ENCODE assay signal across 10 cellular contexts in the genomic region with DNA sequence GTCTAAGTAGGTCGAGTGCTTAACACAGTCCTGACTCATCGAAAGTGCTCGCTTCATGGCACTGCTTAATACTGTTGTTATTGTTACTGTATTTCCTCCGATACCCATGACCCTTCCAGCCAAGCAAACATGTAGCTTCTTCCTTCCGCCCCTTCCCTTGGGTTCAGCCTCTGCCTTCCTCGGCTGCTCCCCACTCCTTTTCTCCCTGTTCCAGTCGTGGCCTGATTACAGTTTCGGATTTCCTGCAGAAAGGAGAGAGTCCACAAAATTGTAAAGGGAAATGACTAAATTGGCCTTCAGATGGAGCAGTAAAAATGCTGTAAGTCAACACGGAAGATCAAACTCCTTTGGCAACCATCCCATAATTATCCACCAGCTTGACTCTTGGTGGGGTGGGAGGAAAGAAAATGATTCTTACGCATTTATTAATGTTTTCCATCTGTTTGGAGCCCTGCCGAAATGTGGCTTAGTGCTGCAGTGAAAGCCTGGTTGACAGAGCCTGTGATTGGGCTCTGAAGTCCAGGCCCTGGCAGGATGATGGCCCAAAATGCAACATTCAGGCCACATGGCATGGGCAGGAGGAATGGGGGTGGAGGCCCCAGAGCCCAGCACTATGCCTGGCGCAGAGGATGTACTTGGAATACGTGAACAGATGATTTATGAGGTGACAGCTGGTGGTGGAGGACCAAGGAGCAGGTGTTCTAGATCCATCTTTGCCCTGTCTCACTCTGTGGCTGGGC. TPM values are rescaled to one million over a fixed set of nuclear protein-coding genes. Genes with fewer than 3 reads are reported as not detected.
DNase-seq lines count a peak whose midpoint lies in the region; ATAC-seq and TF ChIP-seq lines count a peak whose summit lies in the region.
"Had no signal": no experiment of that assay in that cellular context is flagged by ENCODE, and none has a peak within 500 bp of the region (broad histone marks: within the 10 kb centered on the region; RNA-seq: fewer than 3 reads in every experiment).

No MANE protein-coding gene starts in this region.

- no peaks in the 10 kb centered on the region for H3K27me3 ChIP-seq in GM23248 (replicated peaks; ENCODE audit: insufficient read depth)
- peaks cover 12% of the 10 kb centered on the region for H3K27me3 ChIP-seq in adipocyte (replicated peaks; ENCODE audit: control insufficient read depth, insufficient read depth, low read length)
- H3K27me3 ChIP-seq in skeletal muscle satellite cell (ENCODE audit: control insufficient read depth, insufficient read depth, low read length), result no peaks in the 10 kb centered on the region
- peaks cover 15% of the 10 kb centered on the region for H3K27me3 ChIP-seq in neural progenitor cell

- POLR2A ChIA-PET in activated CD4-positive, alpha-beta T cell treated with anti-CD3 and anti-CD28 coated beads, Interleukin-2, amount 10 ng/mL, durations not matched to agents 7 days and 5 days (lab: Charles Lee), result no interaction called here

- H3K4me1 Mint-ChIP-seq in neural progenitor cell, result peaks cover 38% of the 10 kb centered on the region
- peaks cover 5% of the 10 kb centered on the region for H3K4me1 Mint-ChIP-seq in activated CD4-positive, alpha-beta T cell treated with anti-CD3 and anti-CD28 coated beads, Interleukin-2, amount 10 ng/mL, durations not matched to agents 7 days and 5 days

- H3K27me3 Mint-ChIP-seq in neural progenitor cell (ENCODE audit: insufficient read depth, low read depth), result peaks cover 4% of the 10 kb centered on the region
- no peaks in the 10 kb centered on the region for H3K27me3 Mint-ChIP-seq in activated CD4-positive, alpha-beta T cell treated with anti-CD3 and anti-CD28 coated beads, Interleukin-2, amount 10 ng/mL, durations not matched to agents 7 days and 5 days

- H3K9me3 ChIP-seq in GM23248 (ENCODE audit: low read depth) (no peaks in the 10 kb centered on the region), adipocyte (ENCODE audit: control insufficient read depth, low read length) (no peaks in the 10 kb centered on the region), skeletal muscle satellite cell (replicated peaks; ENCODE audit: low read length) (no peaks in the 10 kb centered on the region), neural progenitor cell (ENCODE audit: low read depth) (no peaks in the 10 kb centered on the region)

- H4K20me1 ChIP-seq in GM23248 (ENCODE audit: insufficient read depth) (no peaks in the 10 kb centered on the region), neural progenitor cell (ENCODE audit: low read depth) (no peaks in the 10 kb centered on the region)

- no peak overlapping the region for H3K27ac Mint-ChIP-seq in neural progenitor cell
- H3K27ac Mint-ChIP-seq in activated CD4-positive, alpha-beta T cell treated with anti-CD3 and anti-CD28 coated beads, Interleukin-2, amount 10 ng/mL, durations not matched to agents 7 days and 5 days, result no peak overlapping the region

- H3K36me3 Mint-ChIP-seq in neural progenitor cell, result no peaks in the 10 kb centered on the region
- no peaks in the 10 kb centered on the region for H3K36me3 Mint-ChIP-seq in activated CD4-positive, alpha-beta T cell treated with anti-CD3 and anti-CD28 coated beads, Interleukin-2, amount 10 ng/mL, durations not matched to agents 7 days and 5 days (ENCODE audit: low read depth)

- H3K36me3 ChIP-seq in GM23248 (ENCODE audit: low read depth), result no peaks in the 10 kb centered on the region
- no peaks in the 10 kb centered on the region for H3K36me3 ChIP-seq in adipocyte (ENCODE audit: control insufficient read depth, insufficient read depth, low read length, severe bottlenecking)
- no peaks in the 10 kb centered on the region for H3K36me3 ChIP-seq in skeletal muscle satellite cell (ENCODE audit: insufficient read depth, low read length)
- H3K36me3 ChIP-seq in neural progenitor cell, result no peaks in the 10 kb centered on the region

- peak overlapping the region; percentile 28; the same call in 1 of the 2 replicates for H3K9ac ChIP-seq in GM23248
- peak overlapping the region; percentile 60 for H3K9ac ChIP-seq in adipocyte (ENCODE audit: low read length)
- peak overlapping the region; percentile 44 for H3K9ac ChIP-seq in skeletal muscle satellite cell (ENCODE audit: low read depth, low read length)
- no peak overlapping the region for H3K9ac ChIP-seq in neural progenitor cell

- H3K9me3 Mint-ChIP-seq in neural progenitor cell, result no peaks in the 10 kb centered on the region
- H3K9me3 Mint-ChIP-seq in activated CD4-positive, alpha-beta T cell treated with anti-CD3 and anti-CD28 coated beads, Interleukin-2, amount 10 ng/mL, durations not matched to agents 7 days and 5 days, result no peaks in the 10 kb centered on the region

- H3K4me3 ChIP-seq in GM23248 (peak overlapping the region; percentile 56), adipocyte (ENCODE audit: low read length) (peak overlapping the region; percentile 36), skeletal muscle satellite cell (ENCODE audit: low read length) (peak overlapping the region; percentile 19), neural progenitor cell (no peak overlapping the region), coronary artery (no peak overlapping the region)

- H3K4me2 ChIP-seq in GM23248 (ENCODE audit: unreplicated experiment) (peak overlapping the region; percentile 58), skeletal muscle satellite cell (ENCODE audit: low read length) (peak overlapping the region; percentile 64), neural progenitor cell (no peak overlapping the region)

- H3F3A ChIP-seq in GM23248 (ENCODE audit: insufficient read depth), result peaks cover 20% of the 10 kb centered on the region
- H3F3A ChIP-seq in neural progenitor cell (ENCODE audit: low read depth), result no peaks in the 10 kb centered on the region

- H3K79me2 ChIP-seq in GM23248 (ENCODE audit: insufficient read depth) (no peaks in the 10 kb centered on the region), neural progenitor cell (ENCODE audit: low read depth) (no peaks in the 10 kb centered on the region)

- no peak overlapping the region for H3K4me3 Mint-ChIP-seq in neural progenitor cell
- no peak overlapping the region for H3K4me3 Mint-ChIP-seq in activated CD4-positive, alpha-beta T cell treated with anti-CD3 and anti-CD28 coated beads, Interleukin-2, amount 10 ng/mL, durations not matched to agents 7 days and 5 days

- DNase-seq in GM23248, result peak; percentile 97
- peak; percentile 92 for DNase-seq in adipocyte (ENCODE audit: low read depth)
- no peak for DNase-seq in left cardiac atrium
- DNase-seq in neural progenitor cell (ENCODE audit: low spot score), result no peak
- DNase-seq in activated CD4-positive, alpha-beta T cell treated with anti-CD3 and anti-CD28 coated beads, Interleukin-2, amount 10 ng/mL, durations not matched to agents 7 days and 5 days, result no peak
- DNase-seq in coronary artery (ENCODE audit: low spot score), result no peak
- DNase-seq: NCI-H1436; stimulated activated CD4-positive, alpha-beta T cell treated with anti-CD3 and anti-CD28 coated beads, Interleukin-12 subunit alpha, Interleukin-12 subunit beta, amount 100 ng/mL, for 4 hours had no signal

- in situ Hi-C loops in GM23248 (cut with MboI), result no loop called here

- peak overlapping the region; percentile 84 for H2AFZ ChIP-seq in GM23248
- no peak overlapping the region for H2AFZ ChIP-seq in neural progenitor cell (replicated peaks)

- 1 to 2% methylated on average over 13 of the region's 13 CpGs for WGBS in GM23248 (ENCODE audit: low coverage in 1 of 2, low lambda C conversion rate in 2 of 2, missing lambda C conversion rate in 2 of 2), 2 experiments

- intact Hi-C loops in left cardiac atrium (cut with DNase I), result no loop called here

- no peaks in the 10 kb centered on the region for H3K9me2 ChIP-seq in GM23248 (ENCODE audit: insufficient read depth)

- ATAC-seq in left cardiac atrium, result peak; percentile 32 to 36
- no peak for ATAC-seq in GM18907 (IDR thresholded peaks at IDR 0.05; ENCODE audit: unreplicated experiment)

- CTCF ChIA-PET in activated CD4-positive, alpha-beta T cell treated with anti-CD3 and anti-CD28 coated beads, Interleukin-2, amount 10 ng/mL, durations not matched to agents 7 days and 5 days (lab: Charles Lee), result interaction anchor here (1.5 to 1.6 kb wide), 2 partner anchors 9 to 10 kb away, joined by 3 to 4 read pairs; no protein-coding TSS in a partner anchor

- H3K4me1 ChIP-seq in GM23248 (ENCODE audit: insufficient read depth), result peaks cover 20% of the 10 kb centered on the region
- peaks cover 37% of the 10 kb centered on the region for H3K4me1 ChIP-seq in adipocyte (ENCODE audit: control insufficient read depth, insufficient read depth, low read length)
- peaks cover 36% of the 10 kb centered on the region for H3K4me1 ChIP-seq in skeletal muscle satellite cell (ENCODE audit: control insufficient read depth, insufficient read depth, low read length)
- H3K4me1 ChIP-seq in neural progenitor cell, result peaks cover 26% of the 10 kb centered on the region

- H3K27ac ChIP-seq in GM23248, result peak overlapping the region; percentile 77
- H3K27ac ChIP-seq in neural progenitor cell, result no peak overlapping the region
- peak overlapping the region in 1 of 2 donors; percentile 68 for H3K27ac ChIP-seq in coronary artery

- no peak for TF ChIP-seq CTCF in neural progenitor cell (IDR thresholded peaks at IDR 0.05)
- TF ChIP-seq CTCF in coronary artery (IDR thresholded peaks at IDR 0.05), result no peak

RNA-seq across cellular contexts. Expression of a gene that starts 37.6 kb away (rescaled TPM):
- not detected in 2 replicates for total RNA-seq in GM23248 (2014; rRNA removed; shearing (Covaris generic))
- not detected in 2 replicates for polyA plus RNA-seq in GM23248 (2016; fragmentation: Nextera tagmentation; extraction: Ambion mirVana)
- total RNA-seq in left cardiac atrium (not detected), neural progenitor cell (ENCODE audit: low replicate concordance) (0.11 and 0.15 TPM in 2 replicates)
- not detected in 2 replicates for total RNA-seq in skeletal muscle satellite cell (2012; rRNA removed)
- not detected for total RNA-seq in activated CD4-positive, alpha-beta T cell treated with anti-CD3 and anti-CD28 coated beads, Interleukin-2, amount 10 ng/mL, durations not matched to agents 7 days and 5 days

RNA-seq across cellular contexts. Expression of a gene that starts 51.8 kb away (rescaled TPM):
- 0.22 TPM in 1 of 2 replicates, not detected in the other for total RNA-seq in GM23248 (2014; rRNA removed; shearing (Covaris generic))
- 0.09 and 0.13 TPM in 2 replicates for polyA plus RNA-seq in GM23248 (2016; fragmentation: Nextera tagmentation; extraction: Ambion mirVana)
- total RNA-seq in left cardiac atrium (10 to 100 TPM; 50.0 to 55.1 TPM), neural progenitor cell (ENCODE audit: low replicate concordance) (0.11 and 0.71 TPM in 2 replicates)
- 0.22 TPM in 1 of 2 replicates, not detected in the other for total RNA-seq in skeletal muscle satellite cell (2012; rRNA removed)
- total RNA-seq in activated CD4-positive, alpha-beta T cell treated with anti-CD3 and anti-CD28 coated beads, Interleukin-2, amount 10 ng/mL, durations not matched to agents 7 days and 5 days, result not detected

Comparison
In these comparisons a context has a peak if more than half of its experiments do, and no peak if none do; other contexts are left out.
1. DNase-seq: peak in GM23248 (single experiment) and adipocyte (single experiment); none in left cardiac atrium (single experiment), neural progenitor cell (single experiment), activated CD4-positive, alpha-beta T cell treated with anti-CD3 and anti-CD28 coated beads, Interleukin-2, amount 10 ng/mL, durations not matched to agents 7 days and 5 days (single experiment) and coronary artery (single experiment).
2. H3K4me3 ChIP-seq: peak in GM23248 (single experiment), adipocyte (single experiment) and skeletal muscle satellite cell (single experiment); none in neural progenitor cell (single experiment) and coronary artery (single experiment).
3. RNA of a gene that starts 51.8 kb away (total RNA-seq): 50.0 to 55.1 TPM in left cardiac atrium; 0.22 TPM in GM23248, 0.11 to 0.71 TPM in neural progenitor cell and not detected in activated CD4-positive, alpha-beta T cell treated with anti-CD3 and anti-CD28 coated beads, Interleukin-2, amount 10 ng/mL, durations not matched to agents 7 days and 5 days; every median in the first group is over 10 times any median in the second.